Comparison of ENCODE assay signal across 8 cellular contexts in the genomic region with DNA sequence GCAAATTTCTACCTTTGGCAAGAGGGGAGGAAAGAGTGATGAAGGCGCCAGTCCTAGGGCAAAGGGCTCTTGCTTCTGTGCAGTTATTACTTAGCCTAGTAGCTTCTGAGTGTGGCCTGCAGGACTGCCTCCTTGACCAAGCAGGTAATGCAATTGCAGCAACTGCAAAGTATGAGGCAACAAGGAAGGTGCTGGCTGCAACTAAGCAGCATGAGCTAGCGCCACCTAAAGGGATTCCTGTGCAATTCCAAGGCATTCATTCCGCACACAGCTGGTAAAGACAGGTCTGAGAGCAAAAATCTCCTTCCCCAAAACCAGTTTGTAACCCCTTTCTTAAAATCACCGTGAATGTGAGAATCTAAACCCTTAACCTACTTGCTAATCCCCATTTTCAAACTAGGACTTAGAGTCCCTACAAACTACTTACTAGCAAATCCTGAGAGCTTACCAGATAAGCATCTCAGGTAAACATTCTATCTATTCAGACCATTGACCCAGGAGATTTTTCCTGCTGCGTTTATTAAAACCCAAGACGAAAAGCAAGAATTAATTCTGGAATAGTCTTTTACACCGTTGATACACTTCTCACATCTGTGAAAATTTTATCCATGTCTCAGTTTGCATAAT.
DNase-seq lines count a peak whose midpoint lies in the region; ATAC-seq, FAIRE-seq and TF ChIP-seq lines count a peak whose summit lies in the region.

No MANE protein-coding gene starts in this region.

- peak; percentile 70 for ATAC-seq in left lung

- FAIRE-seq in GM12891 (lab: Jason Lieb, UNC) = no peak

- TF ChIP-seq RAD21 in Ishikawa (IDR thresholded peaks at IDR 0.05; ENCODE audit: low read depth) (peak; percentile 67), SK-N-SH (IDR thresholded peaks at IDR 0.05; ENCODE audit: low read length) (peak; percentile 67)

- no peaks in the 10 kb centered on the region for H4K20me1 ChIP-seq in SK-N-SH (ENCODE audit: insufficient read depth)

- H3K9ac ChIP-seq in SK-N-SH = no peak overlapping the region

- H3K9me3 ChIP-seq in SK-N-SH (no peaks in the 10 kb centered on the region), left lung (peaks cover 0 to 6% of the 10 kb centered on the region in 2 donors)

- intact Hi-C loops in left lung (cut with DNase I) = no loop called here

- H3K4me3 ChIP-seq in SK-N-SH (ENCODE audit: low read depth in 2 of 2, low read length in 1 of 2) = no peak overlapping the region
- H3K4me3 ChIP-seq in left lung = no peak overlapping the region

- POLR2A ChIA-PET in SK-N-SH (lab: Yijun Ruan, JAX) = interaction anchor here (0.5 kb wide), 1 partner anchor 263 kb away, joined by 3 read pairs; no protein-coding TSS in a partner anchor

- H3K36me3 ChIP-seq in SK-N-SH (replicated peaks in 1 of 2; ENCODE audit: control insufficient read depth in 1 of 2, insufficient read depth in 2 of 2, low read length in 1 of 2) (no peaks in the 10 kb centered on the region), left lung (no peaks in the 10 kb centered on the region)

- no peak overlapping the region for H3K4me2 ChIP-seq in SK-N-SH

- H3K27me3 ChIP-seq in SK-N-SH (ENCODE audit: insufficient read depth) (no peaks in the 10 kb centered on the region), left lung (peaks cover 0 to 16% of the 10 kb centered on the region in 2 donors)

- no peaks in the 10 kb centered on the region for H3F3A ChIP-seq in SK-N-SH (replicated peaks; ENCODE audit: insufficient read depth)

- WGBS in SK-N-SH (ENCODE audit: low lambda C conversion rate) = 54% methylated on average over 7 of the region's 7 CpGs

- DNase-seq in DMS79 treated with DMSO at 0.1 percent for 48 hours (lab: John Stamatoyannopoulos, UW) (peak; percentile 95), SK-N-SH (peak; percentile 24), left lung (no peak), inferior parietal cortex (ENCODE audit: extremely low spot score) (no peak), activated gamma-delta T cell (lab: John Stamatoyannopoulos, UW) (no peak), GM12891 (ENCODE audit: insufficient read length, low spot score) (no peak), hippocampal formation (lab: John Stamatoyannopoulos, UW) (no peak)

- H2AFZ ChIP-seq in SK-N-SH (ENCODE audit: low read depth) = no peak overlapping the region

- H3K4me1 ChIP-seq in SK-N-SH (ENCODE audit: control insufficient read depth in 1 of 2, insufficient read depth in 2 of 2, low read depth in 1 of 2, low read length in 1 of 2) (peaks cover 0 to 5% of the 10 kb centered on the region in 2 experiments; a peak in 3 of 4 replicates), left lung (no peaks in the 10 kb centered on the region)

- peak; percentile 56 for TF ChIP-seq CTCF in SK-N-SH (IDR thresholded peaks at IDR 0.05)
- TF ChIP-seq CTCF in left lung (IDR thresholded peaks at IDR 0.05) = peak in 1 of 2 donors; percentile 14

- TF ChIP-seq EP300 in Ishikawa (IDR thresholded peaks at IDR 0.05; ENCODE audit: borderline replicate concordance) = no peak
- TF ChIP-seq EP300 in SK-N-SH (IDR thresholded peaks at IDR 0.05; ENCODE audit: borderline replicate concordance in 1 of 2, low read depth in 1 of 2, low read length in 1 of 2) = no peak

- no peak for TF ChIP-seq POLR2A in GM12891 (IDR thresholded peaks at IDR 0.05; ENCODE audit: low read depth, low read length)

- no peak overlapping the region for H3K27ac ChIP-seq in SK-N-SH (ENCODE audit: low read depth in 2 of 2, low read length in 1 of 2)
- no peak overlapping the region for H3K27ac ChIP-seq in left lung

- H3K9me2 ChIP-seq in SK-N-SH = no peaks in the 10 kb centered on the region

- CTCF ChIA-PET in SK-N-SH (lab: Yijun Ruan, JAX) = interaction anchor here (0.6 to 2.1 kb wide), 6 partner anchors 10 to 436 kb away, joined by 3 to 9 read pairs (median 3); no protein-coding TSS in a partner anchor

- H3K79me2 ChIP-seq in SK-N-SH (ENCODE audit: insufficient read depth) = no peaks in the 10 kb centered on the region

TF ChIP-seq in Ishikawa, 13 proteins besides CTCF, POLR2A, EP300 and RAD21:
- TF ChIP-seq TAF1 (IDR thresholded peaks at IDR 0.05; ENCODE audit: low read depth) = no peak
- peak; percentile 54 for TF ChIP-seq TEAD4 (IDR thresholded peaks at IDR 0.05)
- TF ChIP-seq CEBPB (IDR thresholded peaks at IDR 0.05) = peak; percentile 69

TF ChIP-seq in SK-N-SH, 30 proteins besides CTCF, POLR2A, EP300 and RAD21:
- TF ChIP-seq SMC3 (IDR thresholded peaks at IDR 0.05; ENCODE audit: low read depth, low read length) (peak; percentile 31), FOXM1 (IDR thresholded peaks at IDR 0.05; ENCODE audit: low read depth) (no peak), FOSL2 (IDR thresholded peaks at IDR 0.05; ENCODE audit: borderline replicate concordance, low read depth) (no peak), YY1 (IDR thresholded peaks at IDR 0.05; ENCODE audit: low read depth) (no peak), GABPA (IDR thresholded peaks at IDR 0.05; ENCODE audit: low read depth) (no peak), SIN3A (IDR thresholded peaks at IDR 0.05; ENCODE audit: borderline replicate concordance, low read depth, low read length) (no peak), TAF1 (IDR thresholded peaks at IDR 0.05; ENCODE audit: borderline replicate concordance, low read depth, low read length) (no peak)
- TF ChIP-seq, protein P1, sequence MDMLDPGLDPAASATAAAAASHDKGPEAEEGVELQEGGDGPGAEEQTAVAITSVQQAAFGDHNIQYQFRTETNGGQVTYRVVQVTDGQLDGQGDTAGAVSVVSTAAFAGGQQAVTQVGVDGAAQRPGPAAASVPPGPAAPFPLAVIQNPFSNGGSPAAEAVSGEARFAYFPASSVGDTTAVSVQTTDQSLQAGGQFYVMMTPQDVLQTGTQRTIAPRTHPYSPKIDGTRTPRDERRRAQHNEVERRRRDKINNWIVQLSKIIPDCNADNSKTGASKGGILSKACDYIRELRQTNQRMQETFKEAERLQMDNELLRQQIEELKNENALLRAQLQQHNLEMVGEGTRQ (IDR thresholded peaks at IDR 0.05; ENCODE audit: borderline replicate concordance, low read depth, low read length) = no peak
TF ChIP-seq in SK-N-SH: peak in this region for 1.

TF ChIP-seq in GM12891, 5 proteins besides CTCF, POLR2A, EP300 and RAD21:
- no peak for TF ChIP-seq SPI1 (IDR thresholded peaks at IDR 0.05; ENCODE audit: low read depth, low read length)
- no peak for TF ChIP-seq POLR2AphosphoS5 (IDR thresholded peaks at IDR 0.05; ENCODE audit: low read depth, low read length)
- no peak for TF ChIP-seq TAF1 (IDR thresholded peaks at IDR 0.05; ENCODE audit: low read depth, low read length)
- TF ChIP-seq PAX5 (IDR thresholded peaks at IDR 0.05; ENCODE audit: insufficient read depth, low read length, severe bottlenecking) = no peak
- no peak for TF ChIP-seq POU2F2 (IDR thresholded peaks at IDR 0.05; ENCODE audit: low read depth, low read length)

Comparison
In these comparisons a context has a peak if more than half of its experiments do, and no peak if none do; other contexts are left out.
1. DNase-seq: peak in DMS79 treated with DMSO at 0.1 percent for 48 hours (single experiment) and SK-N-SH (single experiment); none in left lung (0 of 2), inferior parietal cortex (single experiment), activated gamma-delta T cell (single experiment), GM12891 (single experiment) and hippocampal formation (0 of 2).